Comparison of ENCODE assay signal across 2 cellular contexts in genomic region chr11:76523147-76523546, GRCh38.
TF ChIP-seq lines count a peak whose summit lies in the region.

No MANE protein-coding gene starts in this region.

TF ChIP-seq in HepG2, 621 proteins besides CTCF, POLR2A, EP300 and RAD21 (continues in another document):
- TF ChIP-seq ARID5B (CRISPR knock-in tag; IDR thresholded peaks at IDR 0.05) = peak; percentile 60
- TF ChIP-seq ZNF205 (CRISPR knock-in tag; IDR thresholded peaks at IDR 0.05) = 0 out of 2 replicates have a peak, but pooled peaks have one; percentile 16
- TF ChIP-seq ZNF766 (CRISPR knock-in tag; IDR thresholded peaks at IDR 0.05; ENCODE audit: borderline replicate concordance) = no peak
- peak; percentile 49; the same call in 1 of the 2 replicates for TF ChIP-seq HMG20A (CRISPR knock-in tag; IDR thresholded peaks at IDR 0.05; ENCODE audit: borderline replicate concordance)
- TF ChIP-seq RERE (CRISPR knock-in tag; IDR thresholded peaks at IDR 0.05; ENCODE audit: low read depth) = peak; percentile 59; the same call in 1 of the 2 replicates
- TF ChIP-seq FOXP4 (CRISPR knock-in tag; IDR thresholded peaks at IDR 0.05) = peak; percentile 27; the same call in 1 of the 2 replicates
- no peak for TF ChIP-seq SOX6 (IDR thresholded peaks at IDR 0.05)
- TF ChIP-seq SOX6 (CRISPR knock-in tag; IDR thresholded peaks at IDR 0.05) = 0 out of 2 replicates have a peak, but pooled peaks have one; percentile 13
- no peak for TF ChIP-seq FOXA1 (IDR thresholded peaks at IDR 0.05)
- TF ChIP-seq FOXA1 (CRISPR knock-in tag; IDR thresholded peaks at IDR 0.05) = 0 out of 2 replicates have a peak, but pooled peaks have one; percentile 5
- no peak for TF ChIP-seq IRF2 (CRISPR knock-in tag; IDR thresholded peaks at IDR 0.05)
- 0 out of 2 replicates have a peak, but pooled peaks have one; percentile 23 for TF ChIP-seq CEBPB (IDR thresholded peaks at IDR 0.05; ENCODE audit: borderline replicate concordance, low read depth, low read length)
- TF ChIP-seq FOXA3 (CRISPR knock-in tag; IDR thresholded peaks at IDR 0.05) = 0 out of 2 replicates have a peak, but pooled peaks have one; percentile 24
- no peak for TF ChIP-seq SOX13 (IDR thresholded peaks at IDR 0.05)
- TF ChIP-seq SOX13 (CRISPR knock-in tag; conservative IDR thresholded peaks at IDR 0.05 in 1 of 2, IDR thresholded peaks at IDR 0.05 in 1 of 2) = peak in 1 of 2 experiments; percentile 56; a peak in 1 of 4 replicates
- TF ChIP-seq MAFF (IDR thresholded peaks at IDR 0.05; ENCODE audit: low read depth, low read length) = 0 out of 2 replicates have a peak, but pooled peaks have one; percentile 28
- no peak for TF ChIP-seq FOXP1 (IDR thresholded peaks at IDR 0.05)
- TF ChIP-seq FOXP1 (CRISPR knock-in tag; IDR thresholded peaks at IDR 0.05) = 0 out of 2 replicates have a peak, but pooled peaks have one; percentile 12

TF ChIP-seq in H1, 55 proteins besides CTCF, POLR2A, EP300 and RAD21 (continued from another document):
- TF ChIP-seq RXRA (IDR thresholded peaks at IDR 0.05; ENCODE audit: insufficient read depth, low read depth, low read length) = no peak
- TF ChIP-seq ZNF274 (IDR thresholded peaks at IDR 0.05; ENCODE audit: borderline replicate concordance, extremely low read depth, low read length) = no peak
- no peak for TF ChIP-seq BCL11A (IDR thresholded peaks at IDR 0.05; ENCODE audit: low read depth in 2 of 2, low read length in 2 of 2)
- TF ChIP-seq HDAC6 (IDR thresholded peaks at IDR 0.05; ENCODE audit: low read depth, low read length) = no peak
- no peak for TF ChIP-seq TEAD4 (IDR thresholded peaks at IDR 0.05; ENCODE audit: low read depth, low read length)
- TF ChIP-seq SP4 (IDR thresholded peaks at IDR 0.05; ENCODE audit: low read length) = no peak
- TF ChIP-seq NANOG (IDR thresholded peaks at IDR 0.05; ENCODE audit: insufficient read depth, low read depth, low read length, poor library complexity, severe bottlenecking) = no peak
- TF ChIP-seq ATF2 (IDR thresholded peaks at IDR 0.05; ENCODE audit: low read length) = no peak
- TF ChIP-seq RNF2 (IDR thresholded peaks at IDR 0.05; ENCODE audit: borderline replicate concordance, low read depth, low read length, missing control alignments, poor library complexity, severe bottlenecking) = no peak
- no peak for TF ChIP-seq SRF (IDR thresholded peaks at IDR 0.05; ENCODE audit: low read depth, low read length)
- TF ChIP-seq POU5F1 (IDR thresholded peaks at IDR 0.05; ENCODE audit: low read depth, low read length) = no peak
- TF ChIP-seq NRF1 (IDR thresholded peaks at IDR 0.05; ENCODE audit: low read depth, low read length) = no peak
- no peak for TF ChIP-seq SIN3A (conservative IDR thresholded peaks at IDR 0.05 in 1 of 2, IDR thresholded peaks at IDR 0.05 in 1 of 2; ENCODE audit: low read depth in 1 of 2, low read length in 2 of 2)
- TF ChIP-seq YY1 (IDR thresholded peaks at IDR 0.05; ENCODE audit: low read depth, low read length) = no peak
- no peak for TF ChIP-seq SP1 (IDR thresholded peaks at IDR 0.05; ENCODE audit: low read depth, low read length)
- no peak for TF ChIP-seq TCF12 (IDR thresholded peaks at IDR 0.05; ENCODE audit: low read depth, low read length)
